Comparison of ENCODE assay signal across 8 cellular contexts in genomic region chr1:1069711-1070676, GRCh38. TPM values are rescaled to one million over a fixed set of nuclear protein-coding genes. Genes with fewer than 3 reads are reported as not detected.
A peak's percentile ranks its signal among the peaks of the same experiment; 100 is the strongest.
DNase-seq lines count a peak whose midpoint lies in the region; ATAC-seq and FAIRE-seq lines count a peak whose summit lies in the region.

No MANE protein-coding gene starts in this region.

- no peaks in the 10 kb centered on the region for H3K9me3 Mint-ChIP-seq in activated CD8-positive, alpha-beta T cell treated with anti-CD3 and anti-CD28 coated beads, Interleukin-2, amount 10 ng/mL, durations not matched to agents 7 days and 5 days (ENCODE audit: insufficient read depth)

- no peaks in the 10 kb centered on the region for H3K36me3 ChIP-seq in ACC112 (ENCODE audit: insufficient read depth, low read length)

- no peak for FAIRE-seq in GM19239 (lab: Jason Lieb, UNC)

- peaks cover 13% of the 10 kb centered on the region for H3K4me1 ChIP-seq in ACC112 (ENCODE audit: control insufficient read depth, insufficient read depth, low read length, unreplicated experiment)

- peaks cover 11% of the 10 kb centered on the region for H3K4me1 Mint-ChIP-seq in activated CD8-positive, alpha-beta T cell treated with anti-CD3 and anti-CD28 coated beads, Interleukin-2, amount 10 ng/mL, durations not matched to agents 7 days and 5 days (ENCODE audit: low read depth)

- peak overlapping the region; percentile 15 for H3K4me3 Mint-ChIP-seq in activated CD8-positive, alpha-beta T cell treated with anti-CD3 and anti-CD28 coated beads, Interleukin-2, amount 10 ng/mL, durations not matched to agents 7 days and 5 days

- peak overlapping the region; percentile 46 for H3K27ac Mint-ChIP-seq in activated CD8-positive, alpha-beta T cell treated with anti-CD3 and anti-CD28 coated beads, Interleukin-2, amount 10 ng/mL, durations not matched to agents 7 days and 5 days

- no peak for ATAC-seq in activated CD8-positive, alpha-beta T cell treated with anti-CD3 and anti-CD28 coated beads, Interleukin-2, amount 10 ng/mL, durations not matched to agents 7 days and 5 days
- no peak for ATAC-seq in GM19351 (IDR thresholded peaks at IDR 0.05; ENCODE audit: unreplicated experiment)

- no peaks in the 10 kb centered on the region for H3K79me2 ChIP-seq in ACC112 (ENCODE audit: control insufficient read depth, insufficient read depth, low read length, unreplicated experiment)

- no peak overlapping the region for H2AFZ ChIP-seq in ACC112 (ENCODE audit: low read length, unreplicated experiment)

- H3K36me3 Mint-ChIP-seq in activated CD8-positive, alpha-beta T cell treated with anti-CD3 and anti-CD28 coated beads, Interleukin-2, amount 10 ng/mL, durations not matched to agents 7 days and 5 days (ENCODE audit: low read depth), result no peaks in the 10 kb centered on the region

- H3K27me3 Mint-ChIP-seq in activated CD8-positive, alpha-beta T cell treated with anti-CD3 and anti-CD28 coated beads, Interleukin-2, amount 10 ng/mL, durations not matched to agents 7 days and 5 days (ENCODE audit: low read depth), result no peaks in the 10 kb centered on the region

- DNase-seq in GM19239 (ENCODE audit: insufficient read length, low spot score), result peak; percentile 70
- DNase-seq in activated CD8-positive, alpha-beta T cell treated with anti-CD3 and anti-CD28 coated beads, Interleukin-2, amount 10 ng/mL, durations not matched to agents 7 days and 5 days, result no peak
- peak; percentile 72 for DNase-seq in left kidney (ENCODE audit: low read depth, low spot score)
- DNase-seq in NCI-H526 treated with DMSO at 0.1 percent for 48 hours (lab: John Stamatoyannopoulos, UW), result no peak
- no peak for DNase-seq in cerebellar cortex (ENCODE audit: low spot score)
- no peak for DNase-seq in hepatic stellate cell (ENCODE audit: low spot score)

- H3K27me3 ChIP-seq in ACC112 (ENCODE audit: insufficient read depth, low read length), result peaks cover 4% of the 10 kb centered on the region; the same call in 1 of the 2 replicates

- no peak overlapping the region for H3K27ac ChIP-seq in ACC112 (ENCODE audit: low read depth, low read length)

- CTCF ChIA-PET in activated CD8-positive, alpha-beta T cell treated with anti-CD3 and anti-CD28 coated beads, Interleukin-2, amount 10 ng/mL, durations not matched to agents 7 days and 5 days (lab: Charles Lee), result no interaction called here

- peak overlapping the region; percentile 78; the same call in 1 of the 2 replicates for H3K4me3 ChIP-seq in ACC112 (ENCODE audit: low read depth, low read length)

- POLR2A ChIA-PET in activated CD8-positive, alpha-beta T cell treated with anti-CD3 and anti-CD28 coated beads, Interleukin-2, amount 10 ng/mL, durations not matched to agents 7 days and 5 days (lab: Charles Lee), result interaction anchor here (0.6 to 1.1 kb wide), 2 partner anchors 11 to 106 kb away, joined by 3 to 4 read pairs; no protein-coding TSS in a partner anchor

RNA-seq across cellular contexts. Expression of gene RNF223, which starts 4.1 kb away (rescaled TPM):
- total RNA-seq in activated CD8-positive, alpha-beta T cell treated with anti-CD3 and anti-CD28 coated beads, Interleukin-2, amount 10 ng/mL, durations not matched to agents 7 days and 5 days, result not detected

RNA-seq across cellular contexts. Expression of gene C1orf159, which starts 45.9 kb away (rescaled TPM):
- 10 to 100 TPM; 24.5 to 26.8 TPM for total RNA-seq in activated CD8-positive, alpha-beta T cell treated with anti-CD3 and anti-CD28 coated beads, Interleukin-2, amount 10 ng/mL, durations not matched to agents 7 days and 5 days

RNA-seq across cellular contexts. Expression of gene AGRN, which starts 50.1 kb away (rescaled TPM):
- total RNA-seq in activated CD8-positive, alpha-beta T cell treated with anti-CD3 and anti-CD28 coated beads, Interleukin-2, amount 10 ng/mL, durations not matched to agents 7 days and 5 days, result 10 to 100 TPM; 12.4 to 14.6 TPM

RNA-seq across cellular contexts. Expression of gene ISG15, which starts 56.7 kb away (rescaled TPM):
- 100 to 1,000 TPM; 385 to 413 TPM for total RNA-seq in activated CD8-positive, alpha-beta T cell treated with anti-CD3 and anti-CD28 coated beads, Interleukin-2, amount 10 ng/mL, durations not matched to agents 7 days and 5 days

Comparison
In these comparisons a context has a peak if more than half of its experiments do, and no peak if none do; other contexts are left out.
1. DNase-seq: peak in GM19239 (single experiment) and left kidney (single experiment); none in activated CD8-positive, alpha-beta T cell treated with anti-CD3 and anti-CD28 coated beads, Interleukin-2, amount 10 ng/mL, durations not matched to agents 7 days and 5 days (single experiment), NCI-H526 treated with DMSO at 0.1 percent for 48 hours (single experiment), cerebellar cortex (single experiment) and hepatic stellate cell (single experiment).